In the genomic region with DNA sequence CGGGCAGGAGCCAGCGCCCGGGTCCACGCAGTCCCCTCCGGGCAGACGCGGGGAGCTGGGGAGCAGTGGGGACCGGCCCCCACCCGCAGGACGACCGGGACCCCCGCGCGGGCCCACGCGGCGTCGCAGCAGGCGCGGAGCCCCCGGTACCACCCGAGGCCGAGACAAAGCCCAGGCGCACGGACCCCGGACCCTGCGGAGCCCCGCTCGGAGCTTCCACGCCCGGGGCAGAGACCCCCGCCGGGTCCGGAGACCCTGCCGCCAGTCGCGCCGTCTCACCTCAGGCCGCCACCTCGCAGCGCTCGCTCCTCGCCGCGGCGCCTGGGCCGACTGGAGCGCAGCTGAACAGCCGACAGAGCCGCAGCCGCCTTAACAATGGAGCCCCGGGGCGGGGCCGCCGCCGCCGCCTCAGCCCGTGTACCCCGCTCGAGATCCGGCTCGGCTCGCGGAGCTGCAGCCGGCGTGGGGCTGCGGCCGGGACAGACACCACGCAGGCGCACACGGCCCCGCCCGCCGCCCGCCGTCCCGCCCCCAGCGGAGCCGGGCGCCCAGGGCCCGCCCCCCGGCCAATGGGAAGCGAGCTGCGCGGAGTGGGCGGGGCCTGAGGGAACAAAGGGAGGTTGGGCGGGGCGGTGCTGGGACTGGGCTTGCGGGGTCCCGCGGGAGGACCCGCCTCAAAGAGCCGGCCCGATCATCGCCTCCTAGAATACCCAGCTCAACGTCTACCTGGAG, we compare ENCODE assay signal across 8 cellular contexts. TPM values are rescaled to one million over a fixed set of nuclear protein-coding genes. Genes with fewer than 3 reads are reported as not detected.
DNase-seq lines count a peak whose midpoint lies in the region; ATAC-seq and TF ChIP-seq lines count a peak whose summit lies in the region.

A gene with protein sequence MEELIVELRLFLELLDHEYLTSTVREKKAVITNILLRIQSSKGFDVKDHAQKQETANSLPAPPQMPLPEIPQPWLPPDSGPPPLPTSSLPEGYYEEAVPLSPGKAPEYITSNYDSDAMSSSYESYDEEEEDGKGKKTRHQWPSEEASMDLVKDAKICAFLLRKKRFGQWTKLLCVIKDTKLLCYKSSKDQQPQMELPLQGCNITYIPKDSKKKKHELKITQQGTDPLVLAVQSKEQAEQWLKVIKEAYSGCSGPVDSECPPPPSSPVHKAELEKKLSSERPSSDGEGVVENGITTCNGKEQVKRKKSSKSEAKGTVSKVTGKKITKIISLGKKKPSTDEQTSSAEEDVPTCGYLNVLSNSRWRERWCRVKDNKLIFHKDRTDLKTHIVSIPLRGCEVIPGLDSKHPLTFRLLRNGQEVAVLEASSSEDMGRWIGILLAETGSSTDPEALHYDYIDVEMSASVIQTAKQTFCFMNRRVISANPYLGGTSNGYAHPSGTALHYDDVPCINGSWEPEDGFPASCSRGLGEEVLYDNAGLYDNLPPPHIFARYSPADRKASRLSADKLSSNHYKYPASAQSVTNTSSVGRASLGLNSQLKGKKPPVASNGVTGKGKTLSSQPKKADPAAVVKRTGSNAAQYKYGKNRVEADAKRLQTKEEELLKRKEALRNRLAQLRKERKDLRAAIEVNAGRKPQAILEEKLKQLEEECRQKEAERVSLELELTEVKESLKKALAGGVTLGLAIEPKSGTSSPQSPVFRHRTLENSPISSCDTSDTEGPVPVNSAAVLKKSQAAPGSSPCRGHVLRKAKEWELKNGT (minus strand): TSS at position 485 of the 732 bp plus-strand sequence. CDS start 67,783 bp downstream, outside the sequence.

- DNase-seq in AG09319 (ENCODE audit: extremely low read depth, low read depth) = peak; percentile 60
- DNase-seq in activated T-cell treated with anti-CD3 and anti-CD28 coated beads, Interleukin-2, amount 50 U/mL, for 72 hours = peak; percentile 89 to 94
- DNase-seq in esophagus muscularis mucosa (ENCODE audit: extremely low spot score) = no peak
- DNase-seq in stimulated activated CD8-positive, alpha-beta memory T cell treated with anti-CD3 and anti-CD28 coated beads, Interleukin-4, amount 100 ng/mL, for 1 hour (ENCODE audit: low read depth in 2 of 2, low spot score in 1 of 2) = peak; percentile 59 to 77

- peak; percentile 93 for ATAC-seq in GM19324 (IDR thresholded peaks at IDR 0.05; ENCODE audit: low FRiP score, unreplicated experiment)
- peak; percentile 81 for ATAC-seq in HG03469 (IDR thresholded peaks at IDR 0.05; ENCODE audit: unreplicated experiment)
- peak; percentile 95 to 97 for ATAC-seq in activated T-cell treated with anti-CD3 and anti-CD28 coated beads, Interleukin-2, amount 50 U/mL, for 72 hours (replicated peaks in 1 of 2)

- no peaks in the 10 kb centered on the region for H3K36me3 ChIP-seq in esophagus muscularis mucosa
- no peaks in the 10 kb centered on the region for H3K36me3 ChIP-seq in mucosa of stomach (ENCODE audit: control insufficient read depth, insufficient read depth, low read length)

- 0% methylated on average over 25 of the region's 96 CpGs for WGBS in esophagus muscularis mucosa

- no peak for TF ChIP-seq EP300 in esophagus muscularis mucosa (IDR thresholded peaks at IDR 0.05)

- H3K4me1 Mint-ChIP-seq in activated T-cell treated with anti-CD3 and anti-CD28 coated beads, Interleukin-2, amount 50 U/mL, for 72 hours (ENCODE audit: low read depth) = peaks cover 26% of the 10 kb centered on the region

- peak within 1 kb of the TSS; percentile 99 for H3K27ac ChIP-seq in esophagus muscularis mucosa (replicated peaks in 1 of 4)

- no peak for TF ChIP-seq CTCF in AG09319 (IDR thresholded peaks at IDR 0.05; ENCODE audit: low read depth, low read length)
- TF ChIP-seq CTCF in esophagus muscularis mucosa (IDR thresholded peaks at IDR 0.05) = no peak

- H3K4me3 ChIP-seq in esophagus muscularis mucosa (peak within 1 kb of the TSS; percentile 94 to 99 (median 98)), mucosa of stomach (ENCODE audit: low read length) (peak within 1 kb of the TSS; percentile 77)

- H3K4me3 Mint-ChIP-seq in activated T-cell treated with anti-CD3 and anti-CD28 coated beads, Interleukin-2, amount 50 U/mL, for 72 hours = peak within 1 kb of the TSS; percentile 81 to 91

- TF ChIP-seq POLR2A in esophagus muscularis mucosa (IDR thresholded peaks at IDR 0.05; ENCODE audit: low read depth) = peak; percentile 46

- H3K27ac Mint-ChIP-seq in activated T-cell treated with anti-CD3 and anti-CD28 coated beads, Interleukin-2, amount 50 U/mL, for 72 hours = no peak within 1 kb of the TSS

- H3K27me3 ChIP-seq in esophagus muscularis mucosa (no peaks in the 10 kb centered on the region), mucosa of stomach (ENCODE audit: control insufficient read depth, insufficient read depth, low read length) (no peaks in the 10 kb centered on the region)

- peak within 1 kb of the TSS; percentile 85 for H3K9ac ChIP-seq in mucosa of stomach (ENCODE audit: low read length)

- H3K4me1 ChIP-seq in esophagus muscularis mucosa (peaks cover 9 to 58% (median 45%) of the 10 kb centered on the region in 4 donors), mucosa of stomach (ENCODE audit: control insufficient read depth, insufficient read depth, low read length) (peaks cover 14% of the 10 kb centered on the region)

- no peaks in the 10 kb centered on the region for H3K9me3 Mint-ChIP-seq in activated T-cell treated with anti-CD3 and anti-CD28 coated beads, Interleukin-2, amount 50 U/mL, for 72 hours

- no peaks in the 10 kb centered on the region for H3K9me3 ChIP-seq in esophagus muscularis mucosa
- H3K9me3 ChIP-seq in mucosa of stomach (ENCODE audit: control insufficient read depth, low read length) = no peaks in the 10 kb centered on the region

- intact Hi-C loops in esophagus muscularis mucosa (cut with DNase I) = loop anchor here (5.0 kb wide), 1 partner anchor 62 kb away; no protein-coding TSS in a partner anchor

- no peaks in the 10 kb centered on the region for H3K36me3 Mint-ChIP-seq in activated T-cell treated with anti-CD3 and anti-CD28 coated beads, Interleukin-2, amount 50 U/mL, for 72 hours (ENCODE audit: insufficient read depth in 2 of 2)

- H3K27me3 Mint-ChIP-seq in activated T-cell treated with anti-CD3 and anti-CD28 coated beads, Interleukin-2, amount 50 U/mL, for 72 hours (ENCODE audit: low read depth) = peaks cover 31% of the 10 kb centered on the region

TF ChIP-seq in PFSK-1, 5 proteins besides CTCF, POLR2A, EP300 and RAD21:
- no peak for TF ChIP-seq FOXP2 (optimal IDR thresholded peaks at IDR 0.05; ENCODE audit: borderline replicate concordance, extremely low read depth, extremely low read length, insufficient read depth)
- TF ChIP-seq, protein P1, sequence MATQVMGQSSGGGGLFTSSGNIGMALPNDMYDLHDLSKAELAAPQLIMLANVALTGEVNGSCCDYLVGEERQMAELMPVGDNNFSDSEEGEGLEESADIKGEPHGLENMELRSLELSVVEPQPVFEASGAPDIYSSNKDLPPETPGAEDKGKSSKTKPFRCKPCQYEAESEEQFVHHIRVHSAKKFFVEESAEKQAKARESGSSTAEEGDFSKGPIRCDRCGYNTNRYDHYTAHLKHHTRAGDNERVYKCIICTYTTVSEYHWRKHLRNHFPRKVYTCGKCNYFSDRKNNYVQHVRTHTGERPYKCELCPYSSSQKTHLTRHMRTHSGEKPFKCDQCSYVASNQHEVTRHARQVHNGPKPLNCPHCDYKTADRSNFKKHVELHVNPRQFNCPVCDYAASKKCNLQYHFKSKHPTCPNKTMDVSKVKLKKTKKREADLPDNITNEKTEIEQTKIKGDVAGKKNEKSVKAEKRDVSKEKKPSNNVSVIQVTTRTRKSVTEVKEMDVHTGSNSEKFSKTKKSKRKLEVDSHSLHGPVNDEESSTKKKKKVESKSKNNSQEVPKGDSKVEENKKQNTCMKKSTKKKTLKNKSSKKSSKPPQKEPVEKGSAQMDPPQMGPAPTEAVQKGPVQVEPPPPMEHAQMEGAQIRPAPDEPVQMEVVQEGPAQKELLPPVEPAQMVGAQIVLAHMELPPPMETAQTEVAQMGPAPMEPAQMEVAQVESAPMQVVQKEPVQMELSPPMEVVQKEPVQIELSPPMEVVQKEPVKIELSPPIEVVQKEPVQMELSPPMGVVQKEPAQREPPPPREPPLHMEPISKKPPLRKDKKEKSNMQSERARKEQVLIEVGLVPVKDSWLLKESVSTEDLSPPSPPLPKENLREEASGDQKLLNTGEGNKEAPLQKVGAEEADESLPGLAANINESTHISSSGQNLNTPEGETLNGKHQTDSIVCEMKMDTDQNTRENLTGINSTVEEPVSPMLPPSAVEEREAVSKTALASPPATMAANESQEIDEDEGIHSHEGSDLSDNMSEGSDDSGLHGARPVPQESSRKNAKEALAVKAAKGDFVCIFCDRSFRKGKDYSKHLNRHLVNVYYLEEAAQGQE (IDR thresholded peaks at IDR 0.05; ENCODE audit: insufficient read depth in 1 of 2, low read depth in 2 of 2, low read length in 2 of 2) = peak in 1 of 2 experiments; percentile 52; a peak in 1 of 4 replicates
- peak; percentile 74; the same call in 1 of the 2 replicates for TF ChIP-seq TAF1 (IDR thresholded peaks at IDR 0.05; ENCODE audit: borderline replicate concordance, insufficient read depth, low read length)
- peak; percentile 60; the same call in 1 of the 2 replicates for TF ChIP-seq POLR2AphosphoS5 (IDR thresholded peaks at IDR 0.05; ENCODE audit: low read depth, low read length)
- TF ChIP-seq SIN3A (IDR thresholded peaks at IDR 0.05; ENCODE audit: borderline replicate concordance, insufficient read depth, low read length) = no peak

RNA-seq across cellular contexts. Expression of the gene that starts here (rescaled TPM):
- polyA plus RNA-seq in PFSK-1 (2012; ENCODE audit: insufficient read length, low read depth) = 25.5 TPM
- total RNA-seq in activated T-cell treated with anti-CD3 and anti-CD28 coated beads, Interleukin-2, amount 50 U/mL, for 72 hours = 10 to 100 TPM; 30.6 to 49.3 TPM
- 10 to 100 TPM; 37.8 to 71.3 (median 50.9) TPM for total RNA-seq in esophagus muscularis mucosa
